Comparison of ENCODE assay signal across 25 cellular contexts in genomic region chr15:90769375-90769774, GRCh38. TPM values are rescaled to one million over a fixed set of nuclear protein-coding genes. Genes with fewer than 3 reads are reported as not detected.
A peak's percentile ranks its signal among the peaks of the same experiment; 100 is the strongest.
DNase-seq lines count a peak whose midpoint lies in the region; ATAC-seq, FAIRE-seq and TF ChIP-seq lines count a peak whose summit lies in the region.
"Had no signal": no experiment of that assay in that cellular context is flagged by ENCODE, and none has a peak within 500 bp of the region (broad histone marks: within the 10 kb centered on the region; RNA-seq: fewer than 3 reads in every experiment).

No MANE protein-coding gene starts in this region.

- dilution Hi-C loops in mammary epithelial cell (cut with HindIII; ENCODE audit: low sequenced_read_pairs): no loop called here

- 24% methylated on average over 5 of the region's 10 CpGs for WGBS in mammary epithelial cell (ENCODE audit: low coverage, missing lambda C conversion rate)

- H2AFZ ChIP-seq in mammary epithelial cell (ENCODE audit: low read depth, low read length): no peak overlapping the region
- H2AFZ ChIP-seq: GM23338 had no signal

- CTCF ChIA-PET in mammary epithelial cell (lab: Charles Lee; ENCODE audit: low non-redundant PET): no interaction called here

- H3K9ac ChIP-seq in mammary epithelial cell (ENCODE audit: insufficient read depth, low read length): no peak overlapping the region
- H3K9ac ChIP-seq: BLaER1 treated with 17β-estradiol and CSF1 and Interleukin-3, amounts not matched to agents 10 nM and 100 nM had no signal

- no peak overlapping the region for H3K27ac ChIP-seq in mammary epithelial cell (ENCODE audit: insufficient read depth, low read depth, low read length)
- H3K27ac ChIP-seq in breast epithelium: no peak overlapping the region
- peak overlapping the region; percentile 79; the same call in 1 of the 2 replicates for H3K27ac ChIP-seq in 22Rv1
- H3K27ac ChIP-seq in foreskin keratinocyte: no peak overlapping the region
- H3K27ac ChIP-seq: A549; BLaER1 treated with 17β-estradiol and CSF1 and Interleukin-3, amounts not matched to agents 10 nM and 100 nM had no signal

- intact Hi-C loops in mammary epithelial cell (cut with micrococcal nuclease): no loop called here
- intact Hi-C loops in breast epithelium (cut with DNase I; ENCODE audit: low total_unique reads): no loop called here

- no peak overlapping the region for H3K4me2 ChIP-seq in mammary epithelial cell (ENCODE audit: insufficient read depth, low read depth, low read length)
- H3K4me2 ChIP-seq: A549; BLaER1 treated with 17β-estradiol and CSF1 and Interleukin-3, amounts not matched to agents 10 nM and 100 nM; GM23338 had no signal

- H3K4me1 ChIP-seq in mammary epithelial cell (ENCODE audit: insufficient read depth, low read length) (no peaks in the 10 kb centered on the region), breast epithelium (no peaks in the 10 kb centered on the region), foreskin keratinocyte (no peaks in the 10 kb centered on the region)
- H3K4me1 ChIP-seq: BE2C had no signal

- FAIRE-seq in RCC 7860 (lab: Jason Lieb, UNC): no peak
- FAIRE-seq: A549, D721Med, GM12878 had no signal

- TF ChIP-seq CTCF in mammary epithelial cell (conservative IDR thresholded peaks at IDR 0.05 in 1 of 2, IDR thresholded peaks at IDR 0.05 in 1 of 2; ENCODE audit: extremely low read depth in 1 of 2, insufficient read depth in 1 of 2, low read depth in 1 of 2, low read length in 2 of 2) (no peak), breast epithelium (IDR thresholded peaks at IDR 0.05) (no peak), 22Rv1 (IDR thresholded peaks at IDR 0.05) (no peak), epithelial cell of esophagus (IDR thresholded peaks at IDR 0.05; ENCODE audit: insufficient read depth, low read depth, low read length, missing control alignments) (no peak), foreskin keratinocyte (conservative IDR thresholded peaks at IDR 0.05) (no peak)

- H3K36me3 ChIP-seq in mammary epithelial cell (ENCODE audit: insufficient read depth, low read length) (peaks cover 1% of the 10 kb centered on the region), breast epithelium (no peaks in the 10 kb centered on the region)

- no peaks in the 10 kb centered on the region for H3K79me2 ChIP-seq in mammary epithelial cell (ENCODE audit: insufficient read depth, low read length)

- peak; percentile 32 for ATAC-seq in foreskin keratinocyte
- no peak for ATAC-seq in GM18867 (IDR thresholded peaks at IDR 0.05; ENCODE audit: unreplicated experiment)
- ATAC-seq in HG02870 (IDR thresholded peaks at IDR 0.05; ENCODE audit: unreplicated experiment): no peak
- ATAC-seq: A549, GM12878, GM23338, HCT116 had no signal

- in situ Hi-C loops in mammary epithelial cell (cut with MboI; ENCODE audit: low sequenced_read_pairs in 2 of 2): no loop called here

- H3K27me3 ChIP-seq in mammary epithelial cell (ENCODE audit: insufficient read depth, low read length) (no peaks in the 10 kb centered on the region), breast epithelium (no peaks in the 10 kb centered on the region), foreskin keratinocyte (no peaks in the 10 kb centered on the region)
- H3K27me3 ChIP-seq: BE2C; BLaER1 treated with 17β-estradiol and CSF1 and Interleukin-3, amounts not matched to agents 10 nM and 100 nM had no signal

- no TSS peak for BruUV-seq in mammary epithelial cell (replicated peaks; lab: Mats Ljungman, UMichigan)

- peak; percentile 4 for DNase-seq in mammary epithelial cell
- DNase-seq in breast epithelium (ENCODE audit: low spot score in 2 of 2): no peak
- DNase-seq in epithelial cell of esophagus (ENCODE audit: low read depth): peak; percentile 67
- DNase-seq in foreskin keratinocyte: peak in 1 of 2 donors; percentile 38
- DNase-seq in RCC 7860 (ENCODE audit: low spot score): no peak
- DNase-seq: 8988T; ACHN; AML-193; BE2C; CD4-positive, alpha-beta T cell; CD8-positive, alpha-beta memory T cell; DMS 273 treated with DMSO at 0.1 percent for 48 hours; DMS79; EL; GDM1; H9 had no signal

- H3K9me3 ChIP-seq in mammary epithelial cell (replicated peaks; ENCODE audit: insufficient read depth, low read length): no peaks in the 10 kb centered on the region
- H3K9me3 ChIP-seq in breast epithelium: no peaks in the 10 kb centered on the region
- H3K9me3 ChIP-seq: A549; BE2C; BLaER1 treated with 17β-estradiol and CSF1 and Interleukin-3, amounts not matched to agents 10 nM and 100 nM had no signal

- H3K4me3 ChIP-seq in mammary epithelial cell (replicated peaks in 1 of 3; ENCODE audit: insufficient read depth in 1 of 3, low read depth in 2 of 3, low read length in 3 of 3) (no peak overlapping the region), breast epithelium (no peak overlapping the region), epithelial cell of esophagus (ENCODE audit: low read length) (no peak overlapping the region)
- H3K4me3 ChIP-seq: A549; BLaER1 treated with 17β-estradiol and CSF1 and Interleukin-3, amounts not matched to agents 10 nM and 100 nM; GM12878; GM23338 had no signal

- no peak for TF ChIP-seq POLR2A in breast epithelium (IDR thresholded peaks at IDR 0.05)

- H4K20me1 ChIP-seq in mammary epithelial cell (ENCODE audit: insufficient read depth, low read length): no peaks in the 10 kb centered on the region
- H4K20me1 ChIP-seq: BLaER1 treated with 17β-estradiol and CSF1 and Interleukin-3, amounts not matched to agents 10 nM and 100 nM had no signal

RNA-seq across cellular contexts. Expression of gene BLM, which starts 52.2 kb away (rescaled TPM):
- 1 to 10 TPM in 1 of 2 donors, under 1 TPM in 1; 0.83 to 9.2 TPM for total RNA-seq in mammary epithelial cell
- polyA plus RNA-seq in mammary epithelial cell: 4.4 TPM
- polyA minus RNA-seq in mammary epithelial cell: 62.5 TPM
- 1 to 10 TPM in 2 of 3 donors, under 1 TPM in 1; 0.33 to 7.4 (median 2.2) TPM for total RNA-seq in breast epithelium
- total RNA-seq in foreskin keratinocyte: 13.3 and 16.7 TPM in 2 replicates
- 11.3 and 16.0 TPM in 2 replicates for polyA plus RNA-seq in foreskin keratinocyte

Comparison
In these comparisons a context has a peak if more than half of its experiments do, and no peak if none do; other contexts are left out.
1. DNase-seq: peak in mammary epithelial cell (single experiment) and epithelial cell of esophagus (single experiment); none in breast epithelium (0 of 2) and RCC 7860 (single experiment).